In the genomic region with DNA sequence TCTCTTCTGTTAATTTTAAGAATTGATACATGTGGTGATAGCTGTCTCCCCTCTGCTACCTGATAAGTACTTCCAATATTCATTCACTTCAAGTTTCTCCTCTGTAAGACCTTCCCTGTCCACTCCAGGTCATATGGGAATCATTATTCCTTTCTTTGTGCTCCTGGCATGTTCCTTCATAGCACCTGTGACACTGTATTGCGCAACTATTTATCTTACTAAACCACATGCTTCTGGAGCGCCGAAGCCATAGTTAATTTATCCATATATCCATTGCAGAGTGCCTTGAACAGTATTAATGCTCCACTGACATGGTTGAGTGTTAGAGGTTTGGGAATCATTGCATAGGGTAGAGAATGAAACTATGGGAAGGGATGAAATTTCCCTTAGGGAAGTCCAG, we compare ENCODE assay signal across 21 cellular contexts. TPM values are rescaled to one million over a fixed set of nuclear protein-coding genes. Genes with fewer than 3 reads are reported as not detected.
"Had no signal": no experiment of that assay in that cellular context is flagged by ENCODE, and none has a peak within 500 bp of the region (broad histone marks: within the 10 kb centered on the region; RNA-seq: fewer than 3 reads in every experiment).

No MANE protein-coding gene starts in this region.

- H3K36me3 ChIP-seq: MG63 had no signal

- DNase-seq: activated B cell treated with CpG ODN at 0.5 μM for 24 hours; activated CD4-positive, alpha-beta memory T cell treated with anti-CD3 and anti-CD28 coated beads for 36 hours; activated CD4-positive, alpha-beta T cell treated with anti-CD3 and anti-CD28 coated beads for 1 hour; activated CD4-positive, alpha-beta T cell treated with anti-CD3 and anti-CD28 coated beads, Interleukin-2, amount 10 ng/mL, durations not matched to agents 24 days and 14 days; activated CD8-positive, alpha-beta memory T cell treated with anti-CD3 and anti-CD28 coated beads for 24 hours; activated gamma-delta T cell; activated naive CD4-positive, alpha-beta T cell treated with anti-CD3 and anti-CD28 coated beads, Interleukin-2, amount 10 ng/mL, durations not matched to agents 7 days and 5 days; activated naive CD8-positive, alpha-beta T cell treated with anti-CD3 and anti-CD28 coated beads for 36 hours; activated T-cell treated with anti-CD3 and anti-CD28 coated beads, Interleukin-2, amount 50 U/mL, for 4 hours; caudate nucleus; MG63; NCI-H1105; NCI-H1436; NCI-H1694 treated with DMSO at 0.1 percent for 48 hours; NCI-H2029 treated with DMSO at 0.1 percent for 48 hours; NCI-H345; NCI-H524; PC-3; SHP77 had no signal

- H3K27ac ChIP-seq: coronary artery had no signal

- H3K9me3 ChIP-seq: MG63 had no signal

- H3K4me3 ChIP-seq: coronary artery, MG63 had no signal

- FAIRE-seq: RCC 7860 had no signal

- H3K27me3 ChIP-seq: MG63 had no signal

- ATAC-seq: activated T-cell treated with anti-CD3 and anti-CD28 coated beads, Interleukin-2, amount 50 U/mL, for 4 hours; PC-3 had no signal

RNA-seq across cellular contexts. Expression of a gene that starts 11.9 kb away (rescaled TPM):
- total RNA-seq: PC-3 had no signal
